ENCODE assay signal across 8 cellular contexts in genomic region chr11:112225753-112226061, GRCh38. TPM values are rescaled to one million over a fixed set of nuclear protein-coding genes. Genes with fewer than 3 reads are reported as not detected.
DNase-seq lines count a peak whose midpoint lies in the region; TF ChIP-seq lines count a peak whose summit lies in the region.

No MANE protein-coding gene starts in this region.

- H3K4me1 ChIP-seq in HUES48 (ENCODE audit: control insufficient read depth, insufficient read depth, low read length) (peaks cover 6% of the 10 kb centered on the region; the same call in 1 of the 2 replicates), adrenal gland (replicated peaks in 1 of 2) (peaks cover 0 to 15% of the 10 kb centered on the region in 2 donors)

- H3K27me3 ChIP-seq in HUES48 (ENCODE audit: control insufficient read depth, insufficient read depth, low read length) (peaks cover 5% of the 10 kb centered on the region), adrenal gland (no peaks in the 10 kb centered on the region)

- 19 to 27% (median 22%) methylated on average over 8 of the region's 8 CpGs for WGBS in adrenal gland, 4 donors

- H3K36me3 ChIP-seq in HUES48 (ENCODE audit: control insufficient read depth, insufficient read depth, low read length) (peaks cover 21% of the 10 kb centered on the region), adrenal gland (replicated peaks in 1 of 2) (peaks cover 0 to 20% of the 10 kb centered on the region in 2 donors)

- intact Hi-C loops in adrenal gland (cut with DNase I) = no loop called here

- H3K9ac ChIP-seq in HUES48 (ENCODE audit: low read depth, low read length) = peak overlapping the region; percentile 88; the same call in 1 of the 2 replicates

- H3K9me3 Mint-ChIP-seq in immature natural killer cell = no peaks in the 10 kb centered on the region

- DNase-seq in adrenal gland (peak; percentile 78 to 93 (median 89)), immature natural killer cell (no peak), stromal cell of bone marrow (ENCODE audit: low read depth) (peak; percentile 55), amygdala (lab: John Stamatoyannopoulos, UW) (no peak), NCI-H2107 treated with DMSO at 0.1 percent for 48 hours (lab: John Stamatoyannopoulos, UW; ENCODE audit: unreplicated experiment) (no peak), NOMO-1 treated with dmso at 0.1 percent for 144 hours (lab: John Stamatoyannopoulos, UW; ENCODE audit: unreplicated experiment) (no peak), GM10248 (ENCODE audit: extremely low spot score) (no peak)

- H3K27me3 Mint-ChIP-seq in immature natural killer cell (ENCODE audit: low read depth in 3 of 3) = peaks cover 3 to 7% (median 5%) of the 10 kb centered on the region in 3 donors

- H3K9me3 ChIP-seq in HUES48 (ENCODE audit: control insufficient read depth, insufficient read depth, low read length) (no peaks in the 10 kb centered on the region), adrenal gland (replicated peaks in 1 of 3) (no peaks in the 10 kb centered on the region)

- H3K4me1 Mint-ChIP-seq in immature natural killer cell = peaks cover 20 to 26% of the 10 kb centered on the region in 2 donors

- peak overlapping the region; percentile 90 for H3K27ac ChIP-seq in HUES48 (ENCODE audit: low read depth, low read length)
- peak overlapping the region; percentile 61 to 98 (median 97) for H3K27ac ChIP-seq in adrenal gland

- CTCF ChIA-PET in GM10248 (lab: Yijun Ruan, JAX) = interaction anchor here (1.8 to 3.5 kb wide), 2 partner anchors 45 to 55 kb away, joined by 4 to 29 read pairs; no protein-coding TSS in a partner anchor

- POLR2A ChIA-PET in GM10248 (lab: Yijun Ruan, JAX) = interaction anchor here (1.0 kb wide), 1 partner anchor 55 kb away, joined by 3 read pairs; no protein-coding TSS in a partner anchor

- peak overlapping the region; percentile 96 to 99 (median 99) for H3K27ac Mint-ChIP-seq in immature natural killer cell

- TF ChIP-seq POLR2A in adrenal gland (IDR thresholded peaks at IDR 0.05) = no peak

- peak overlapping the region; percentile 90 to 97 (median 96) for H3K4me3 Mint-ChIP-seq in immature natural killer cell

- H3K4me3 ChIP-seq in HUES48 (ENCODE audit: low read depth, low read length) = peak overlapping the region; percentile 91
- peak overlapping the region in 3 of 4 donors; percentile 19 to 98 (median 58) for H3K4me3 ChIP-seq in adrenal gland

- TF ChIP-seq CTCF in adrenal gland (IDR thresholded peaks at IDR 0.05) (no peak), GM10248 (IDR thresholded peaks at IDR 0.05; ENCODE audit: control extremely low read depth, extremely low read depth, low read depth, missing control alignments) (no peak)

- H3K36me3 Mint-ChIP-seq in immature natural killer cell = peaks cover 5 to 16% (median 13%) of the 10 kb centered on the region in 3 donors

RNA-seq across cellular contexts. Expression of gene PTS, which starts 0.5 kb away (rescaled TPM):
- 100 to 1,000 TPM in 2 of 8 donors, 10 to 100 TPM in 6; 47.2 to 129 (median 70.4) TPM for total RNA-seq in adrenal gland
- polyA plus RNA-seq in adrenal gland (100 to 1,000 TPM in 2 of 3 donors, 10 to 100 TPM in 1; 84.7 to 146 (median 134) TPM), immature natural killer cell (10 to 100 TPM; 14.5 to 34.1 (median 25.4) TPM)

RNA-seq across cellular contexts. Expression of gene PLET1, which starts 35.0 kb away (rescaled TPM):
- total RNA-seq in adrenal gland = not detected
- polyA plus RNA-seq in adrenal gland = not detected
- polyA plus RNA-seq in immature natural killer cell = not detected

RNA-seq across cellular contexts. Expression of gene BCO2, which starts 50.4 kb away (rescaled TPM):
- total RNA-seq in adrenal gland = 10 to 100 TPM; 26.0 to 72.6 (median 47.1) TPM
- polyA plus RNA-seq in adrenal gland (100 to 1,000 TPM in 1 of 3 donors, 10 to 100 TPM in 2; 40.4 to 139 (median 91.1) TPM), immature natural killer cell (1 to 10 TPM in 2 of 3 donors, under 1 TPM in 1; 0.41 to 2.7 (median 2.1) TPM)

RNA-seq across cellular contexts. Expression of gene TEX12, which starts 58.5 kb away (rescaled TPM):
- total RNA-seq in adrenal gland = not detected
- polyA plus RNA-seq in adrenal gland (under 1 TPM in 1 of 3 donors, not detected in 2; 0.07 TPM), immature natural killer cell (under 1 TPM in 1 of 3 donors, not detected in 2; 0.78 TPM)

Comparison
In these comparisons a context has a peak if more than half of its experiments do, and no peak if none do; other contexts are left out.
1. DNase-seq: peak in adrenal gland (7 of 7) and stromal cell of bone marrow (single experiment); none in immature natural killer cell (0 of 3), amygdala (0 of 56), NCI-H2107 treated with DMSO at 0.1 percent for 48 hours (single experiment), NOMO-1 treated with dmso at 0.1 percent for 144 hours (single experiment) and GM10248 (single experiment).
2. RNA of gene BCO2, which starts 50.4 kb away (polyA plus RNA-seq): 40.4 to 139 TPM in adrenal gland; 0.41 to 2.7 TPM in immature natural killer cell; every median in the first group is over 10 times any median in the second.